In genomic region chr9:87578625-87579024, GRCh38 we compare ENCODE assay signal across 1 cellular context.
TF ChIP-seq lines count a peak whose summit lies in the region.

No MANE protein-coding gene starts in this region.

TF ChIP-seq in K562, 482 proteins besides CTCF, POLR2A, EP300 and RAD21 (continued from another document and continues in another):
- TF ChIP-seq ELK3 (CRISPR knock-in tag; IDR thresholded peaks at IDR 0.05) (no peak), ZNF507 (tag; conservative IDR thresholded peaks at IDR 0.05) (no peak), ZNF277 (CRISPR knock-in tag; IDR thresholded peaks at IDR 0.05; ENCODE audit: borderline replicate concordance) (no peak), ATF7 (IDR thresholded peaks at IDR 0.05) (no peak), DACH1 (IDR thresholded peaks at IDR 0.05; ENCODE audit: partially characterized antibody) (no peak), ZNF184 (CRISPR knock-in tag; IDR thresholded peaks at IDR 0.05) (no peak), SPI1 (IDR thresholded peaks at IDR 0.05; ENCODE audit: borderline replicate concordance, low read depth, low read length) (no peak), NCOR1 (IDR thresholded peaks at IDR 0.05) (peak; percentile 64), PML (IDR thresholded peaks at IDR 0.05; ENCODE audit: low read length) (no peak), ZNF644 (tag; IDR thresholded peaks at IDR 0.05; ENCODE audit: low read depth) (no peak), ETV1 (tag; conservative IDR thresholded peaks at IDR 0.05; ENCODE audit: low read depth) (no peak), RBM34 (IDR thresholded peaks at IDR 0.05; ENCODE audit: borderline replicate concordance, insufficient read depth, low read length) (no peak), JUND (IDR thresholded peaks at IDR 0.05; ENCODE audit: borderline replicate concordance, low read depth, low read length) (no peak), JUND (tag; IDR thresholded peaks at IDR 0.05; ENCODE audit: borderline replicate concordance, low read depth, low read length) (no peak), ASH1L (IDR thresholded peaks at IDR 0.05; ENCODE audit: borderline replicate concordance, low read depth, partially characterized antibody) (no peak), CBFA2T3 (IDR thresholded peaks at IDR 0.05) (peak; percentile 88), EGR1 (conservative IDR thresholded peaks at IDR 0.05) (no peak), ATF4 (CRISPR knock-in tag; IDR thresholded peaks at IDR 0.05) (no peak), DPF2 (IDR thresholded peaks at IDR 0.05) (0 out of 2 replicates have a peak, but pooled peaks have one; percentile 44), ARID2 (IDR thresholded peaks at IDR 0.05) (no peak), SUPT5H (IDR thresholded peaks at IDR 0.05) (no peak), NRF1 (conservative IDR thresholded peaks at IDR 0.05 in 1 of 2, IDR thresholded peaks at IDR 0.05 in 1 of 2) (no peak), FOSL1 (tag; conservative IDR thresholded peaks at IDR 0.05) (peak; percentile 51), COPS2 (conservative IDR thresholded peaks at IDR 0.05) (no peak), PCBP2 (IDR thresholded peaks at IDR 0.05; ENCODE audit: low read depth, low read length, poor library complexity, severe bottlenecking) (no peak), ZNF282 (CRISPR knock-in tag; IDR thresholded peaks at IDR 0.05) (no peak), FOXK2 (conservative IDR thresholded peaks at IDR 0.05 in 1 of 2, IDR thresholded peaks at IDR 0.05 in 1 of 2; ENCODE audit: low read depth in 2 of 2) (peak; percentile 40 to 78; a peak in 3 of 4 replicates), POU5F1 (IDR thresholded peaks at IDR 0.05; ENCODE audit: borderline replicate concordance, low read depth, low read length, partially characterized antibody) (no peak), PURB (CRISPR knock-in tag; IDR thresholded peaks at IDR 0.05; ENCODE audit: low read depth) (no peak), ZFP30 (CRISPR knock-in tag; IDR thresholded peaks at IDR 0.05; ENCODE audit: borderline replicate concordance) (no peak)
- TF ChIP-seq, protein P1, sequence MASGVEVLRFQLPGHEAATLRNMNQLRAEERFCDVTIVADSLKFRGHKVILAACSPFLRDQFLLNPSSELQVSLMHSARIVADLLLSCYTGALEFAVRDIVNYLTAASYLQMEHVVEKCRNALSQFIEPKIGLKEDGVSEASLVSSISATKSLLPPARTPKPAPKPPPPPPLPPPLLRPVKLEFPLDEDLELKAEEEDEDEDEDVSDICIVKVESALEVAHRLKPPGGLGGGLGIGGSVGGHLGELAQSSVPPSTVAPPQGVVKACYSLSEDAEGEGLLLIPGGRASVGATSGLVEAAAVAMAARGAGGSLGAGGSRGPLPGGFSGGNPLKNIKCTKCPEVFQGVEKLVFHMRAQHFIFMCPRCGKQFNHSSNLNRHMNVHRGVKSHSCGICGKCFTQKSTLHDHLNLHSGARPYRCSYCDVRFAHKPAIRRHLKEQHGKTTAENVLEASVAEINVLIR (CRISPR knock-in tag; IDR thresholded peaks at IDR 0.05) = no peak
- TF ChIP-seq, protein P2, sequence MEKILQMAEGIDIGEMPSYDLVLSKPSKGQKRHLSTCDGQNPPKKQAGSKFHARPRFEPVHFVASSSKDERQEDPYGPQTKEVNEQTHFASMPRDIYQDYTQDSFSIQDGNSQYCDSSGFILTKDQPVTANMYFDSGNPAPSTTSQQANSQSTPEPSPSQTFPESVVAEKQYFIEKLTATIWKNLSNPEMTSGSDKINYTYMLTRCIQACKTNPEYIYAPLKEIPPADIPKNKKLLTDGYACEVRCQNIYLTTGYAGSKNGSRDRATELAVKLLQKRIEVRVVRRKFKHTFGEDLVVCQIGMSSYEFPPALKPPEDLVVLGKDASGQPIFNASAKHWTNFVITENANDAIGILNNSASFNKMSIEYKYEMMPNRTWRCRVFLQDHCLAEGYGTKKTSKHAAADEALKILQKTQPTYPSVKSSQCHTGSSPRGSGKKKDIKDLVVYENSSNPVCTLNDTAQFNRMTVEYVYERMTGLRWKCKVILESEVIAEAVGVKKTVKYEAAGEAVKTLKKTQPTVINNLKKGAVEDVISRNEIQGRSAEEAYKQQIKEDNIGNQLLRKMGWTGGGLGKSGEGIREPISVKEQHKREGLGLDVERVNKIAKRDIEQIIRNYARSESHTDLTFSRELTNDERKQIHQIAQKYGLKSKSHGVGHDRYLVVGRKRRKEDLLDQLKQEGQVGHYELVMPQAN (IDR thresholded peaks at IDR 0.05; ENCODE audit: borderline replicate concordance) = no peak
- TF ChIP-seq, protein P3, sequence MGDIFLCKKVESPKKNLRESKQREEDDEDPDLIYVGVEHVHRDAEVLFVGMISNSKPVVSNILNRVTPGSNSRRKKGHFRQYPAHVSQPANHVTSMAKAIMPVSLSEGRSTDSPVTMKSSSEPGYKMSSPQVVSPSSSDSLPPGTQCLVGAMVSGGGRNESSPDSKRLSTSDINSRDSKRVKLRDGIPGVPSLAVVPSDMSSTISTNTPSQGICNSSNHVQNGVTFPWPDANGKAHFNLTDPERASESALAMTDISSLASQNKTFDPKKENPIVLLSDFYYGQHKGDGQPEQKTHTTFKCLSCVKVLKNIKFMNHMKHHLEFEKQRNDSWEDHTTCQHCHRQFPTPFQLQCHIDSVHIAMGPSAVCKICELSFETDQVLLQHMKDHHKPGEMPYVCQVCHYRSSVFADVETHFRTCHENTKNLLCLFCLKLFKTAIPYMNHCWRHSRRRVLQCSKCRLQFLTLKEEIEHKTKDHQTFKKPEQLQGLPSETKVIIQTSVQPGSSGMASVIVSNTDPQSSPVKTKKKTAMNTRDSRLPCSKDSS (IDR thresholded peaks at IDR 0.05; ENCODE audit: low read depth, partially characterized antibody) = no peak
- TF ChIP-seq, protein P4, sequence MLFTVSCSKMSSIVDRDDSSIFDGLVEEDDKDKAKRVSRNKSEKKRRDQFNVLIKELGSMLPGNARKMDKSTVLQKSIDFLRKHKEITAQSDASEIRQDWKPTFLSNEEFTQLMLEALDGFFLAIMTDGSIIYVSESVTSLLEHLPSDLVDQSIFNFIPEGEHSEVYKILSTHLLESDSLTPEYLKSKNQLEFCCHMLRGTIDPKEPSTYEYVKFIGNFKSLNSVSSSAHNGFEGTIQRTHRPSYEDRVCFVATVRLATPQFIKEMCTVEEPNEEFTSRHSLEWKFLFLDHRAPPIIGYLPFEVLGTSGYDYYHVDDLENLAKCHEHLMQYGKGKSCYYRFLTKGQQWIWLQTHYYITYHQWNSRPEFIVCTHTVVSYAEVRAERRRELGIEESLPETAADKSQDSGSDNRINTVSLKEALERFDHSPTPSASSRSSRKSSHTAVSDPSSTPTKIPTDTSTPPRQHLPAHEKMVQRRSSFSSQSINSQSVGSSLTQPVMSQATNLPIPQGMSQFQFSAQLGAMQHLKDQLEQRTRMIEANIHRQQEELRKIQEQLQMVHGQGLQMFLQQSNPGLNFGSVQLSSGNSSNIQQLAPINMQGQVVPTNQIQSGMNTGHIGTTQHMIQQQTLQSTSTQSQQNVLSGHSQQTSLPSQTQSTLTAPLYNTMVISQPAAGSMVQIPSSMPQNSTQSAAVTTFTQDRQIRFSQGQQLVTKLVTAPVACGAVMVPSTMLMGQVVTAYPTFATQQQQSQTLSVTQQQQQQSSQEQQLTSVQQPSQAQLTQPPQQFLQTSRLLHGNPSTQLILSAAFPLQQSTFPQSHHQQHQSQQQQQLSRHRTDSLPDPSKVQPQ (CRISPR knock-in tag; IDR thresholded peaks at IDR 0.05; ENCODE audit: borderline replicate concordance) = no peak
- TF ChIP-seq, protein P5, sequence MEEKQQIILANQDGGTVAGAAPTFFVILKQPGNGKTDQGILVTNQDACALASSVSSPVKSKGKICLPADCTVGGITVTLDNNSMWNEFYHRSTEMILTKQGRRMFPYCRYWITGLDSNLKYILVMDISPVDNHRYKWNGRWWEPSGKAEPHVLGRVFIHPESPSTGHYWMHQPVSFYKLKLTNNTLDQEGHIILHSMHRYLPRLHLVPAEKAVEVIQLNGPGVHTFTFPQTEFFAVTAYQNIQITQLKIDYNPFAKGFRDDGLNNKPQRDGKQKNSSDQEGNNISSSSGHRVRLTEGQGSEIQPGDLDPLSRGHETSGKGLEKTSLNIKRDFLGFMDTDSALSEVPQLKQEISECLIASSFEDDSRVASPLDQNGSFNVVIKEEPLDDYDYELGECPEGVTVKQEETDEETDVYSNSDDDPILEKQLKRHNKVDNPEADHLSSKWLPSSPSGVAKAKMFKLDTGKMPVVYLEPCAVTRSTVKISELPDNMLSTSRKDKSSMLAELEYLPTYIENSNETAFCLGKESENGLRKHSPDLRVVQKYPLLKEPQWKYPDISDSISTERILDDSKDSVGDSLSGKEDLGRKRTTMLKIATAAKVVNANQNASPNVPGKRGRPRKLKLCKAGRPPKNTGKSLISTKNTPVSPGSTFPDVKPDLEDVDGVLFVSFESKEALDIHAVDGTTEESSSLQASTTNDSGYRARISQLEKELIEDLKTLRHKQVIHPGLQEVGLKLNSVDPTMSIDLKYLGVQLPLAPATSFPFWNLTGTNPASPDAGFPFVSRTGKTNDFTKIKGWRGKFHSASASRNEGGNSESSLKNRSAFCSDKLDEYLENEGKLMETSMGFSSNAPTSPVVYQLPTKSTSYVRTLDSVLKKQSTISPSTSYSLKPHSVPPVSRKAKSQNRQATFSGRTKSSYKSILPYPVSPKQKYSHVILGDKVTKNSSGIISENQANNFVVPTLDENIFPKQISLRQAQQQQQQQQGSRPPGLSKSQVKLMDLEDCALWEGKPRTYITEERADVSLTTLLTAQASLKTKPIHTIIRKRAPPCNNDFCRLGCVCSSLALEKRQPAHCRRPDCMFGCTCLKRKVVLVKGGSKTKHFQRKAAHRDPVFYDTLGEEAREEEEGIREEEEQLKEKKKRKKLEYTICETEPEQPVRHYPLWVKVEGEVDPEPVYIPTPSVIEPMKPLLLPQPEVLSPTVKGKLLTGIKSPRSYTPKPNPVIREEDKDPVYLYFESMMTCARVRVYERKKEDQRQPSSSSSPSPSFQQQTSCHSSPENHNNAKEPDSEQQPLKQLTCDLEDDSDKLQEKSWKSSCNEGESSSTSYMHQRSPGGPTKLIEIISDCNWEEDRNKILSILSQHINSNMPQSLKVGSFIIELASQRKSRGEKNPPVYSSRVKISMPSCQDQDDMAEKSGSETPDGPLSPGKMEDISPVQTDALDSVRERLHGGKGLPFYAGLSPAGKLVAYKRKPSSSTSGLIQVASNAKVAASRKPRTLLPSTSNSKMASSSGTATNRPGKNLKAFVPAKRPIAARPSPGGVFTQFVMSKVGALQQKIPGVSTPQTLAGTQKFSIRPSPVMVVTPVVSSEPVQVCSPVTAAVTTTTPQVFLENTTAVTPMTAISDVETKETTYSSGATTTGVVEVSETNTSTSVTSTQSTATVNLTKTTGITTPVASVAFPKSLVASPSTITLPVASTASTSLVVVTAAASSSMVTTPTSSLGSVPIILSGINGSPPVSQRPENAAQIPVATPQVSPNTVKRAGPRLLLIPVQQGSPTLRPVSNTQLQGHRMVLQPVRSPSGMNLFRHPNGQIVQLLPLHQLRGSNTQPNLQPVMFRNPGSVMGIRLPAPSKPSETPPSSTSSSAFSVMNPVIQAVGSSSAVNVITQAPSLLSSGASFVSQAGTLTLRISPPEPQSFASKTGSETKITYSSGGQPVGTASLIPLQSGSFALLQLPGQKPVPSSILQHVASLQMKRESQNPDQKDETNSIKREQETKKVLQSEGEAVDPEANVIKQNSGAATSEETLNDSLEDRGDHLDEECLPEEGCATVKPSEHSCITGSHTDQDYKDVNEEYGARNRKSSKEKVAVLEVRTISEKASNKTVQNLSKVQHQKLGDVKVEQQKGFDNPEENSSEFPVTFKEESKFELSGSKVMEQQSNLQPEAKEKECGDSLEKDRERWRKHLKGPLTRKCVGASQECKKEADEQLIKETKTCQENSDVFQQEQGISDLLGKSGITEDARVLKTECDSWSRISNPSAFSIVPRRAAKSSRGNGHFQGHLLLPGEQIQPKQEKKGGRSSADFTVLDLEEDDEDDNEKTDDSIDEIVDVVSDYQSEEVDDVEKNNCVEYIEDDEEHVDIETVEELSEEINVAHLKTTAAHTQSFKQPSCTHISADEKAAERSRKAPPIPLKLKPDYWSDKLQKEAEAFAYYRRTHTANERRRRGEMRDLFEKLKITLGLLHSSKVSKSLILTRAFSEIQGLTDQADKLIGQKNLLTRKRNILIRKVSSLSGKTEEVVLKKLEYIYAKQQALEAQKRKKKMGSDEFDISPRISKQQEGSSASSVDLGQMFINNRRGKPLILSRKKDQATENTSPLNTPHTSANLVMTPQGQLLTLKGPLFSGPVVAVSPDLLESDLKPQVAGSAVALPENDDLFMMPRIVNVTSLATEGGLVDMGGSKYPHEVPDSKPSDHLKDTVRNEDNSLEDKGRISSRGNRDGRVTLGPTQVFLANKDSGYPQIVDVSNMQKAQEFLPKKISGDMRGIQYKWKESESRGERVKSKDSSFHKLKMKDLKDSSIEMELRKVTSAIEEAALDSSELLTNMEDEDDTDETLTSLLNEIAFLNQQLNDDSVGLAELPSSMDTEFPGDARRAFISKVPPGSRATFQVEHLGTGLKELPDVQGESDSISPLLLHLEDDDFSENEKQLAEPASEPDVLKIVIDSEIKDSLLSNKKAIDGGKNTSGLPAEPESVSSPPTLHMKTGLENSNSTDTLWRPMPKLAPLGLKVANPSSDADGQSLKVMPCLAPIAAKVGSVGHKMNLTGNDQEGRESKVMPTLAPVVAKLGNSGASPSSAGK (IDR thresholded peaks at IDR 0.05) = no peak
- TF ChIP-seq, protein P6, sequence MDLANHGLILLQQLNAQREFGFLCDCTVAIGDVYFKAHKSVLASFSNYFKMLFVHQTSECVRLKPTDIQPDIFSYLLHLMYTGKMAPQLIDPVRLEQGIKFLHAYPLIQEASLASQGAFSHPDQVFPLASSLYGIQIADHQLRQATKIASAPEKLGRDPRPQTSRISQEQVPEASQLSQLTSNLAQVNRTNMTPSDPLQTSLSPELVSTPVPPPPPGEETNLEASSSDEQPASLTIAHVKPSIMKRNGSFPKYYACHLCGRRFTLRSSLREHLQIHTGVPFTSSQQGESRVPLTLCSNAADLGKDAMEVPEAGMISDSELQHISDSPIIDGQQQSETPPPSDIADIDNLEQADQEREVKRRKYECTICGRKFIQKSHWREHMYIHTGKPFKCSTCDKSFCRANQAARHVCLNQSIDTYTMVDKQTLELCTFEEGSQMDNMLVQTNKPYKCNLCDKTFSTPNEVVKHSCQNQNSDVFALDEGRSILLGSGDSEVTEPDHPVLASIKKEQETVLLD (IDR thresholded peaks at IDR 0.05) = no peak
